In genomic region chr22:20994902-20995241, GRCh38 we compare ENCODE assay signal across 25 cellular contexts. TPM values are rescaled to one million over a fixed set of nuclear protein-coding genes. Genes with fewer than 3 reads are reported as not detected.
DNase-seq lines count a peak whose midpoint lies in the region; ATAC-seq, FAIRE-seq and TF ChIP-seq lines count a peak whose summit lies in the region.
"Had no signal": no experiment of that assay in that cellular context is flagged by ENCODE, and none has a peak within 500 bp of the region (broad histone marks: within the 10 kb centered on the region; RNA-seq: fewer than 3 reads in every experiment).

No MANE protein-coding gene starts in this region.

- CTCF ChIA-PET in mammary epithelial cell (lab: Charles Lee; ENCODE audit: low non-redundant PET): no interaction called here

- H3K27ac ChIP-seq in kidney (ENCODE audit: low read depth in 2 of 2, low read length in 2 of 2): no peak overlapping the region
- H3K27ac ChIP-seq in neuronal stem cell (replicated peaks; ENCODE audit: low read length): no peak overlapping the region
- no peak overlapping the region for H3K27ac ChIP-seq in mammary epithelial cell (ENCODE audit: insufficient read depth, low read depth, low read length)
- H3K27ac ChIP-seq: 22Rv1; BLaER1 treated with 17β-estradiol and CSF1 and Interleukin-3, amounts not matched to agents 10 nM and 100 nM; GM23248 had no signal

- H3K79me1 ChIP-seq in neuronal stem cell (ENCODE audit: low read depth, low read length): peaks cover 5% of the 10 kb centered on the region

- no CpG with 5 or more reads among the region's 10 CpGs for WGBS in neuronal stem cell (ENCODE audit: extremely low coverage in 2 of 2, insufficient read length in 2 of 2, insufficient replicate concordance in 1 of 2), 2 donors
- 94% methylated on average over 6 of the region's 10 CpGs for whole genome bisulfite sequencing in mammary epithelial cell (ENCODE audit: low coverage, missing lambda C conversion rate)

- intact Hi-C loops in kidney (cut with DNase I) (no loop called here), mammary epithelial cell (cut with micrococcal nuclease) (loop anchor here (5.0 kb wide), 1 partner anchor 193 kb away; no protein-coding TSS in a partner anchor)

- H3K4me1 ChIP-seq in kidney (ENCODE audit: control insufficient read depth in 1 of 2, insufficient read depth in 1 of 2, low read depth in 1 of 2, low read length in 2 of 2) (peaks cover 0 to 3% of the 10 kb centered on the region in 2 donors), neuronal stem cell (ENCODE audit: control insufficient read depth in 2 of 2, insufficient read depth in 1 of 2, low read depth in 1 of 2, low read length in 2 of 2) (no peaks in the 10 kb centered on the region), mammary epithelial cell (ENCODE audit: insufficient read depth, low read length) (peaks cover 2% of the 10 kb centered on the region)

- no peak overlapping the region for H3K4ac ChIP-seq in neuronal stem cell (ENCODE audit: low read length)

- H3K36me3 ChIP-seq in kidney (ENCODE audit: control insufficient read depth in 1 of 2, insufficient read depth in 2 of 2, low read length in 2 of 2) (peaks cover 8 to 20% of the 10 kb centered on the region in 2 donors), neuronal stem cell (replicated peaks in 1 of 2; ENCODE audit: control insufficient read depth in 2 of 2, insufficient read depth in 2 of 2, low read length in 2 of 2) (peaks cover 64 to 90% of the 10 kb centered on the region in 2 donors), mammary epithelial cell (ENCODE audit: insufficient read depth, low read length) (peaks cover 2% of the 10 kb centered on the region)

- no peak for TF ChIP-seq CTCF in kidney (IDR thresholded peaks at IDR 0.05; ENCODE audit: borderline replicate concordance, extremely low read depth, insufficient read depth)
- TF ChIP-seq CTCF in mammary epithelial cell (conservative IDR thresholded peaks at IDR 0.05 in 1 of 2, IDR thresholded peaks at IDR 0.05 in 1 of 2; ENCODE audit: extremely low read depth in 1 of 2, insufficient read depth in 1 of 2, low read depth in 1 of 2, low read length in 2 of 2): no peak

- H3K14ac ChIP-seq in neuronal stem cell (ENCODE audit: low read length): no peak overlapping the region

- peak overlapping the region; percentile 91 for H3K23ac ChIP-seq in neuronal stem cell (ENCODE audit: low read depth, low read length, poor library complexity)

- H2AK5ac ChIP-seq in neuronal stem cell (ENCODE audit: low read depth, low read length): no peak overlapping the region

- H3K27me3 ChIP-seq in neuronal stem cell (ENCODE audit: control insufficient read depth in 3 of 3, insufficient read depth in 3 of 3, low read depth in 1 of 3, low read length in 3 of 3) (no peaks in the 10 kb centered on the region), mammary epithelial cell (ENCODE audit: insufficient read depth, low read length) (no peaks in the 10 kb centered on the region)
- H3K27me3 ChIP-seq: BE2C; BLaER1 treated with 17β-estradiol and CSF1 and Interleukin-3, amounts not matched to agents 10 nM and 100 nM had no signal

- H4K91ac ChIP-seq in neuronal stem cell (ENCODE audit: low read depth, low read length, poor library complexity): no peak overlapping the region

- ATAC-seq in activated CD4-positive, CD25-positive, alpha-beta regulatory T cell treated with anti-CD3 and anti-CD28 coated beads, Interleukin-2, amount 50 U/mL, for 24 hours: no peak

- peak; percentile 21 for DNase-seq in activated CD4-positive, CD25-positive, alpha-beta regulatory T cell treated with anti-CD3 and anti-CD28 coated beads, Interleukin-2, amount 50 U/mL, for 72 hours
- DNase-seq in kidney: peak; percentile 45
- no peak for DNase-seq in neuronal stem cell (ENCODE audit: low spot score)
- no peak for DNase-seq in GM19238 (ENCODE audit: insufficient read length, low spot score)
- no peak for DNase-seq in mammary epithelial cell
- DNase-seq: BE2C; Calu3; CD4-positive, alpha-beta T cell; COR-L47; DMS53; DMS79 treated with DMSO at 0.1 percent for 48 hours; GF-D8; GM23248; H7; HCEC 1CT had no signal

- peaks cover 6% of the 10 kb centered on the region for H3K79me2 ChIP-seq in mammary epithelial cell (ENCODE audit: insufficient read depth, low read length)

- H2BK120ac ChIP-seq in neuronal stem cell (ENCODE audit: low read depth, low read length): no peak overlapping the region

- no peak overlapping the region for H2AFZ ChIP-seq in neuronal stem cell (ENCODE audit: low read length)
- H2AFZ ChIP-seq in mammary epithelial cell (ENCODE audit: low read depth, low read length): no peak overlapping the region
- H2AFZ ChIP-seq: GM23248 had no signal

- no peaks in the 10 kb centered on the region for H4K20me1 ChIP-seq in mammary epithelial cell (ENCODE audit: insufficient read depth, low read length)

- H3K9ac ChIP-seq in kidney (ENCODE audit: low read length in 2 of 2) (no peak overlapping the region), neuronal stem cell (ENCODE audit: low read depth, low read length, poor library complexity) (no peak overlapping the region), mammary epithelial cell (ENCODE audit: insufficient read depth, low read length) (no peak overlapping the region)
- H3K9ac ChIP-seq: BLaER1 treated with 17β-estradiol and CSF1 and Interleukin-3, amounts not matched to agents 10 nM and 100 nM; GM23248 had no signal

- H2BK12ac ChIP-seq in neuronal stem cell (ENCODE audit: low read length): no peak overlapping the region

- H3K4me2 ChIP-seq in neuronal stem cell (ENCODE audit: insufficient read depth, low read length, poor library complexity, severe bottlenecking): no peak overlapping the region
- H3K4me2 ChIP-seq in mammary epithelial cell (ENCODE audit: insufficient read depth, low read depth, low read length): no peak overlapping the region
- H3K4me2 ChIP-seq: BLaER1 treated with 17β-estradiol and CSF1 and Interleukin-3, amounts not matched to agents 10 nM and 100 nM had no signal

- no peak overlapping the region for H2BK15ac ChIP-seq in neuronal stem cell (ENCODE audit: low read length)

- in situ Hi-C loops in mammary epithelial cell (cut with MboI; ENCODE audit: low sequenced_read_pairs in 2 of 2): no loop called here

- no peak overlapping the region for H3K4me3 ChIP-seq in kidney (ENCODE audit: low read length in 2 of 2)
- H3K4me3 ChIP-seq in neuronal stem cell (ENCODE audit: low read length in 2 of 2): no peak overlapping the region
- no peak overlapping the region for H3K4me3 ChIP-seq in mammary epithelial cell (replicated peaks in 1 of 3; ENCODE audit: insufficient read depth in 1 of 3, low read depth in 2 of 3, low read length in 3 of 3)
- H3K4me3 ChIP-seq: BLaER1 treated with 17β-estradiol and CSF1 and Interleukin-3, amounts not matched to agents 10 nM and 100 nM; GM23248 had no signal

- no peak overlapping the region for H3K18ac ChIP-seq in neuronal stem cell (ENCODE audit: low read length)

- dilution Hi-C loops in mammary epithelial cell (cut with HindIII; ENCODE audit: low sequenced_read_pairs): loop anchor here (5.0 kb wide), 1 partner anchor 68 kb away; no protein-coding TSS in a partner anchor

- H3K9me3 ChIP-seq in kidney (ENCODE audit: control insufficient read depth in 1 of 2, low read length in 2 of 2): no peaks in the 10 kb centered on the region
- H3K9me3 ChIP-seq in neuronal stem cell (replicated peaks in 1 of 2; ENCODE audit: control insufficient read depth in 2 of 2, insufficient read depth in 1 of 2, low read depth in 1 of 2, low read length in 2 of 2): no peaks in the 10 kb centered on the region
- no peaks in the 10 kb centered on the region for H3K9me3 ChIP-seq in mammary epithelial cell (replicated peaks; ENCODE audit: insufficient read depth, low read length)
- H3K9me3 ChIP-seq: BE2C; BLaER1 treated with 17β-estradiol and CSF1 and Interleukin-3, amounts not matched to agents 10 nM and 100 nM had no signal

- no peak overlapping the region for H2BK5ac ChIP-seq in neuronal stem cell (ENCODE audit: low read length)

- no TSS peak for BruUV-seq in mammary epithelial cell (replicated peaks; lab: Mats Ljungman, UMichigan)

- no peak for FAIRE-seq in kidney (lab: Jason Lieb, UNC)
- FAIRE-seq: A204.1, GM12891, GM18507, H1 had no signal

- no peak overlapping the region for H4K8ac ChIP-seq in neuronal stem cell (ENCODE audit: low read depth, low read length)

RNA-seq across cellular contexts. Expression of gene THAP7, which starts 7.0 kb away (rescaled TPM):
- total RNA-seq in kidney (25.5 TPM), mammary epithelial cell (10 to 100 TPM; 17.3 to 23.6 TPM)
- polyA plus RNA-seq in kidney (ENCODE audit: insufficient read depth, low read depth, low replicate concordance) (44.1 TPM), mammary epithelial cell (23.4 TPM)
- polyA plus RNA-seq in neuronal stem cell (2013, experiment 1 of 2): 26.5 TPM
- 28.4 TPM for polyA plus RNA-seq in neuronal stem cell (2013, experiment 2 of 2)
- 10.7 TPM for polyA minus RNA-seq in mammary epithelial cell

RNA-seq across cellular contexts. Expression of gene LZTR1, which starts 12.8 kb away (rescaled TPM):
- total RNA-seq in kidney (66.4 TPM), mammary epithelial cell (10 to 100 TPM; 52.8 to 59.4 TPM)
- polyA plus RNA-seq in kidney (ENCODE audit: insufficient read depth, low read depth, low replicate concordance) (24.3 TPM), mammary epithelial cell (28.2 TPM)
- polyA plus RNA-seq in neuronal stem cell (2013, experiment 1 of 2): 16.5 TPM
- 16.1 TPM for polyA plus RNA-seq in neuronal stem cell (2013, experiment 2 of 2)
- 44.9 TPM for polyA minus RNA-seq in mammary epithelial cell

RNA-seq across cellular contexts. Expression of gene P2RX6, which starts 20.1 kb away (rescaled TPM):
- 1.0 TPM for total RNA-seq in kidney
- 1.6 TPM for polyA plus RNA-seq in kidney (ENCODE audit: insufficient read depth, low read depth, low replicate concordance)
- polyA plus RNA-seq in neuronal stem cell (2013, experiment 1 of 2): 0.43 TPM
- 0.53 TPM for polyA plus RNA-seq in neuronal stem cell (2013, experiment 2 of 2)
- total RNA-seq in mammary epithelial cell: 1 to 10 TPM; 2.9 to 4.3 TPM
- polyA plus RNA-seq in mammary epithelial cell: 1.6 TPM
- polyA minus RNA-seq in mammary epithelial cell: not detected
- total RNA-seq: H1 had no signal
- polyA plus RNA-seq: CD14-positive monocyte had no signal

RNA-seq across cellular contexts. Expression of gene AIFM3, which starts 27.8 kb away (rescaled TPM):
- total RNA-seq in kidney (3.1 TPM), mammary epithelial cell (1 to 10 TPM in 1 of 2 donors, under 1 TPM in 1; 0.24 to 5.0 TPM)
- polyA plus RNA-seq in kidney (ENCODE audit: insufficient read depth, low read depth, low replicate concordance) (4.4 TPM), mammary epithelial cell (0.24 TPM)
- polyA plus RNA-seq in neuronal stem cell (2013, experiment 1 of 2): 3.9 TPM
- 4.0 TPM for polyA plus RNA-seq in neuronal stem cell (2013, experiment 2 of 2)
- not detected for polyA minus RNA-seq in mammary epithelial cell
- polyA plus RNA-seq: GM23248 had no signal

RNA-seq across cellular contexts. Expression of gene SLC7A4, which starts 37.5 kb away (rescaled TPM):
- total RNA-seq in kidney: 0.57 TPM
- polyA plus RNA-seq in kidney (ENCODE audit: insufficient read depth, low read depth, low replicate concordance): 1.2 TPM
- 0.18 TPM for polyA plus RNA-seq in neuronal stem cell (2013, experiment 1 of 2)
- polyA plus RNA-seq in neuronal stem cell (2013, experiment 2 of 2): 0.24 TPM
- total RNA-seq in mammary epithelial cell: 1 to 10 TPM in 1 of 2 donors, not detected in 1; 1.7 TPM
- polyA plus RNA-seq in mammary epithelial cell: 0.07 TPM
- polyA minus RNA-seq in mammary epithelial cell: not detected
- total RNA-seq: CD4-positive, alpha-beta T cell; Daoy; G401; GM23248; H1; H7 had no signal
- polyA plus RNA-seq: CD14-positive monocyte, GM23248 had no signal

Comparison
In these comparisons a context has a peak if more than half of its experiments do, and no peak if none do; other contexts are left out.
1. DNase-seq: peak in activated CD4-positive, CD25-positive, alpha-beta regulatory T cell treated with anti-CD3 and anti-CD28 coated beads, Interleukin-2, amount 50 U/mL, for 72 hours (single experiment) and kidney (single experiment); none in neuronal stem cell (single experiment), GM19238 (single experiment) and mammary epithelial cell (single experiment).